Comparison of ENCODE assay signal across 24 cellular contexts in the genomic region with DNA sequence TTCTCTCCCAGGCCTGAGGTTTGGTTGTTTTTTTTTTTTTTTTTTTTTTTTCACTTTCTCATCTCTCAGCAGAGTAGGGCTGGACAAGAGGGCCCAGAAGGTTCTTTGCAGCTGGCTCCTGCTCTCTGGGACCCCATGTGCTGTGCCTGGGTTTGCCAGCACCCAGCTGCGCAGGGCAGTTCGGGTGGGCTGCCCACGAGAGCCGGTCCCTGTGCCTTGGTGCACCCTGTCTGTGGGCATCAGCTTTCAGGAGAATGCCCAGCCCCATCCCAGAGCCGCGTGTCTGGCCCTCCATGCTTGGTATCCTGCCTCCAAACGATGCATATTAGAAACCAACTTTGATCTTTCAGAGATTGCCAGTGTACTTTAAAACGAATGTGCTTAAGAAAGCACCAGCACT.
"Had no signal": no experiment of that assay in that cellular context is flagged by ENCODE, and none has a peak within 500 bp of the region (broad histone marks: within the 10 kb centered on the region; RNA-seq: fewer than 3 reads in every experiment).

No MANE protein-coding gene starts in this region.

- H3K27me3 ChIP-seq: MG63, Peyer's patch, SJCRH30 had no signal

- H3K36me3 ChIP-seq: MG63, Peyer's patch, SJCRH30 had no signal

- H3K27me3 Mint-ChIP-seq: IgD-negative memory B cell had no signal

- H3K9me3 ChIP-seq: MG63, Peyer's patch, SJCRH30 had no signal

- DNase-seq: KBM-7; MG63; NCI-H1092; NCI-H1105 treated with DMSO at 0.1 percent for 48 hours; NCI-H1417 treated with DMSO at 0.1 percent for 48 hours; NCI-H146; NCI-H1694 treated with DMSO at 0.1 percent for 48 hours; NCI-H2029; NCI-H2081 treated with DMSO at 0.1 percent for 48 hours; NCI-H2171; NCI-H226; NCI-H446; NCI-H510A; NCI-H524 treated with DMSO at 0.1 percent for 48 hours; NCI-H69; NCI-H774; NK-92 treated with Interleukin-12 subunit alpha and Interleukin-12 subunit beta, amount 100 ng/mL, for 24 hours; PC-3; Peyer's patch; SHP77 treated with DMSO at 0.1 percent for 48 hours; SJCRH30 had no signal

- H3K9me3 Mint-ChIP-seq: IgD-negative memory B cell had no signal

- H3K27ac ChIP-seq: Peyer's patch, SJCRH30 had no signal

- H3K4me3 ChIP-seq: MG63, Peyer's patch, SJCRH30 had no signal

- ATAC-seq: PC-3, Right ventricle myocardium inferior, SK-N-SH treated with all-trans-retinoic acid at 6 μM for 48 hours had no signal
